In genomic region chr4:13543648-13544555, GRCh38 we compare ENCODE assay signal across 8 cellular contexts. TPM values are rescaled to one million over a fixed set of nuclear protein-coding genes. Genes with fewer than 3 reads are reported as not detected.
A peak's percentile ranks its signal among the peaks of the same experiment; 100 is the strongest.
DNase-seq lines count a peak whose midpoint lies in the region; ATAC-seq, FAIRE-seq and TF ChIP-seq lines count a peak whose summit lies in the region.

Gene NKX3-2 (minus strand): TSS chr4:13544508. CDS start chr4:13544414, 94 bp downstream.

- H3K27ac Mint-ChIP-seq in activated CD8-positive, alpha-beta T cell treated with anti-CD3 and anti-CD28 coated beads for 36 hours, result no peak within 1 kb of the TSS

- H3K4me3 Mint-ChIP-seq in activated CD8-positive, alpha-beta T cell treated with anti-CD3 and anti-CD28 coated beads for 36 hours, result peak within 1 kb of the TSS; percentile 74

- peaks cover 3% of the 10 kb centered on the region for H3K36me3 Mint-ChIP-seq in activated CD8-positive, alpha-beta T cell treated with anti-CD3 and anti-CD28 coated beads for 36 hours (ENCODE audit: low read depth)

- 3 to 5% methylated on average over 103 of the region's 103 CpGs for WGBS in sigmoid colon, 2 donors

- H3K4me3 ChIP-seq in AG10803 (ENCODE audit: low read length) (peak within 1 kb of the TSS; percentile 58), right atrium auricular region (peak within 1 kb of the TSS; percentile 37 to 54), sigmoid colon (peak within 1 kb of the TSS; percentile 74 to 77 (median 76))

- peaks cover 50% of the 10 kb centered on the region for H3K4me1 Mint-ChIP-seq in activated CD8-positive, alpha-beta T cell treated with anti-CD3 and anti-CD28 coated beads for 36 hours (ENCODE audit: low read depth)

- no peaks in the 10 kb centered on the region for H3K9me3 Mint-ChIP-seq in activated CD8-positive, alpha-beta T cell treated with anti-CD3 and anti-CD28 coated beads for 36 hours

- peaks cover 81 to 90% of the 10 kb centered on the region in 2 donors for H3K27me3 ChIP-seq in right atrium auricular region
- H3K27me3 ChIP-seq in sigmoid colon, result peaks cover 3 to 77% (median 28%) of the 10 kb centered on the region in 3 donors

- peaks cover 69% of the 10 kb centered on the region for H3K27me3 Mint-ChIP-seq in activated CD8-positive, alpha-beta T cell treated with anti-CD3 and anti-CD28 coated beads for 36 hours

- no peak for DNase-seq in AG10803 (ENCODE audit: low read depth)
- DNase-seq in GM20000 (ENCODE audit: low spot score), result peak; percentile 41
- no peak for DNase-seq in activated CD8-positive, alpha-beta T cell treated with anti-CD3 and anti-CD28 coated beads for 36 hours
- no peak for DNase-seq in right atrium auricular region (ENCODE audit: low spot score)
- peak; percentile 78 for DNase-seq in sigmoid colon
- no peak for DNase-seq in central memory CD4-positive, alpha-beta T cell
- DNase-seq in RCC 7860 (ENCODE audit: low spot score), result no peak
- DNase-seq in NCI-H1105 (lab: John Stamatoyannopoulos, UW), result no peak

- POLR2A ChIA-PET in activated CD8-positive, alpha-beta T cell treated with anti-CD3 and anti-CD28 coated beads for 36 hours (lab: Charles Lee), result interaction anchor here (0.8 to 1.6 kb wide), 3 partner anchors 10 to 60 kb away, joined by 3 to 4 read pairs (median 3); no protein-coding TSS in a partner anchor

- H3K4me1 ChIP-seq in right atrium auricular region, result peaks cover 0 to 62% of the 10 kb centered on the region in 2 donors
- H3K4me1 ChIP-seq in sigmoid colon, result peaks cover 0 to 90% (median 64%) of the 10 kb centered on the region in 4 donors

- no peak for FAIRE-seq in RCC 7860 (lab: Jason Lieb, UNC)

- CTCF ChIA-PET in activated CD8-positive, alpha-beta T cell treated with anti-CD3 and anti-CD28 coated beads for 36 hours (lab: Charles Lee), result interaction anchor here (0.6 to 5.2 kb wide), 4 partner anchors 10 to 70 kb away, joined by 3 to 31 read pairs (median 10); no protein-coding TSS in a partner anchor

- TF ChIP-seq EP300 in sigmoid colon (IDR thresholded peaks at IDR 0.05), result no peak

- no peak for TF ChIP-seq POLR2A in sigmoid colon (IDR thresholded peaks at IDR 0.05)

- ATAC-seq in activated CD8-positive, alpha-beta T cell treated with anti-CD3 and anti-CD28 coated beads for 36 hours, result no peak

- no peaks in the 10 kb centered on the region for H3K36me3 ChIP-seq in right atrium auricular region
- H3K36me3 ChIP-seq in sigmoid colon, result no peaks in the 10 kb centered on the region

- intact Hi-C loops in activated CD8-positive, alpha-beta T cell treated with anti-CD3 and anti-CD28 coated beads for 36 hours (cut with micrococcal nuclease), result no loop called here
- intact Hi-C loops in sigmoid colon (cut with DNase I), result loop anchor here (2.0 to 10.0 kb wide), 3 partner anchors 59 to 563 kb away; partner anchors contain the start of gene RAB28

- no peaks in the 10 kb centered on the region for H3K9me3 ChIP-seq in right atrium auricular region
- H3K9me3 ChIP-seq in sigmoid colon, result no peaks in the 10 kb centered on the region

- H3K27ac ChIP-seq in right atrium auricular region (no peak within 1 kb of the TSS), sigmoid colon (peak within 1 kb of the TSS; percentile 48 to 96 (median 94))

- no peak for TF ChIP-seq CTCF in AG10803 (conservative IDR thresholded peaks at IDR 0.05; ENCODE audit: low read length)
- no peak for TF ChIP-seq CTCF in GM20000 (IDR thresholded peaks at IDR 0.05; ENCODE audit: extremely low read depth, missing control alignments)
- no peak for TF ChIP-seq CTCF in activated CD8-positive, alpha-beta T cell treated with anti-CD3 and anti-CD28 coated beads for 36 hours (IDR thresholded peaks at IDR 0.05)
- TF ChIP-seq CTCF in right atrium auricular region (IDR thresholded peaks at IDR 0.05), result no peak
- TF ChIP-seq CTCF in sigmoid colon (IDR thresholded peaks at IDR 0.05), result no peak

RNA-seq across cellular contexts. Expression of gene NKX3-2, which starts in this region (rescaled TPM):
- not detected for total RNA-seq in activated CD8-positive, alpha-beta T cell treated with anti-CD3 and anti-CD28 coated beads for 36 hours
- total RNA-seq in right atrium auricular region (not detected), sigmoid colon (10 to 100 TPM; 20.3 to 28.2 (median 21.0) TPM)
- polyA plus RNA-seq in sigmoid colon, result 1 to 10 TPM in 1 of 3 donors, under 1 TPM in 1, not detected in 1; 0.60 to 1.9 TPM

Comparison
In these comparisons a context has a peak if more than half of its experiments do, and no peak if none do; other contexts are left out.
1. RNA of gene NKX3-2 (total RNA-seq): 20.3 to 28.2 TPM in sigmoid colon; not detected in activated CD8-positive, alpha-beta T cell treated with anti-CD3 and anti-CD28 coated beads for 36 hours and not detected in right atrium auricular region; every median in the first group is over 10 times any median in the second.
2. DNase-seq: peak in GM20000 (single experiment) and sigmoid colon (single experiment); none in AG10803 (single experiment), activated CD8-positive, alpha-beta T cell treated with anti-CD3 and anti-CD28 coated beads for 36 hours (single experiment), right atrium auricular region (single experiment), central memory CD4-positive, alpha-beta T cell (single experiment), RCC 7860 (single experiment) and NCI-H1105 (single experiment).
3. H3K27ac ChIP-seq: peak in sigmoid colon (4 of 4); none in right atrium auricular region (0 of 2).
4. Peak in every context shown above with its lines, with median percentiles within 50 percentile points of each other: H3K4me3 ChIP-seq.